ENCODE assay signal across 9 cellular contexts in genomic region chr1:82400521-82400920, GRCh38.
"Had no signal": no experiment of that assay in that cellular context is flagged by ENCODE, and none has a peak within 500 bp of the region (broad histone marks: within the 10 kb centered on the region; RNA-seq: fewer than 3 reads in every experiment).

No MANE protein-coding gene starts in this region.

- H3K4me3 ChIP-seq: GM23248, HAP-1 had no signal

- ATAC-seq: HCT116, HepG2 had no signal

- DNase-seq: GM23248, GOT3, H7, HFFc6, KBM-7 had no signal

- H3K9me3 ChIP-seq: HAP-1 had no signal

- H3K9ac ChIP-seq: GM23248 had no signal

- H2AFZ ChIP-seq: GM23248 had no signal

- H3K4me1 ChIP-seq: HAP-1 had no signal

- H3K27ac ChIP-seq: GM23248, HL-60 had no signal

- FAIRE-seq: HepG2 had no signal

- H3K36me3 ChIP-seq: HAP-1 had no signal
